In the genomic region with DNA sequence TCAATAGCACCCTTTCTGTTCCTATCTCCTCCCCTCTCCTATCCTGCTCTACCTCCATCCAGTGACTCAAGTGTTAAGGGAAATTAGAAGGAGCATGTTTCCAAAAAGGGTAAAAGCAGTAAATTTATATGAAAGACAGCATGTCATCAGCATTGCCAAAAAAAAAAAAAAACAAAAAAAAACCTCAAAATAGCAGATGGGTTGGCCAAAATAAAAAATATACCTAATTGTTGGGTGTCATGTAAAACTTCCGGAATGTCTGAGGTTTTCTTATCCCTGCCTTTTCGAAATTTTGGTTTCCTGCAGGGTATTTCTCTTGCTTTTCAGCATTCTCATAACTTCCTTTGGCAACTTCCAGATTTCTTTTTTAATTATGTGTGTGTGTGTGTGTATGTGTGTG, we compare ENCODE assay signal across 23 cellular contexts.
"Had no signal": no experiment of that assay in that cellular context is flagged by ENCODE, and none has a peak within 500 bp of the region (broad histone marks: within the 10 kb centered on the region; RNA-seq: fewer than 3 reads in every experiment).

No MANE protein-coding gene starts in this region.

- H3K27ac ChIP-seq: brain microvascular endothelial cell, dorsolateral prefrontal cortex, esophagus muscularis mucosa, foreskin keratinocyte, psoas muscle, suprapubic skin, upper lobe of left lung had no signal

- H3K36me3 ChIP-seq: brain microvascular endothelial cell, esophagus muscularis mucosa, suprapubic skin, upper lobe of left lung had no signal

- H3K9me3 Mint-ChIP-seq: activated T-cell treated with anti-CD3 and anti-CD28 coated beads, Interleukin-2, amount 50 U/mL, for 24 hours had no signal

- H3K27ac Mint-ChIP-seq: activated naive CD4-positive, alpha-beta T cell treated with anti-CD3 and anti-CD28 coated beads, Interleukin-2, amount 50 U/mL, for 72 hours; activated T-cell treated with anti-CD3 and anti-CD28 coated beads, Interleukin-2, amount 50 U/mL, for 24 hours had no signal

- H3K9me3 ChIP-seq: esophagus muscularis mucosa, mucosa of descending colon, psoas muscle, suprapubic skin, upper lobe of left lung had no signal

- H3K4me1 ChIP-seq: psoas muscle had no signal

- DNase-seq: activated CD4-positive, alpha-beta T cell treated with anti-CD3 and anti-CD28 coated beads, Interleukin-2, amount 50 U/mL, for 4 hours; activated CD4-positive, CD25-positive, alpha-beta regulatory T cell treated with anti-CD3 and anti-CD28 coated beads, Interleukin-2, amount 50 U/mL, for 72 hours; activated effector memory CD4-positive, alpha-beta T cell treated with anti-CD3 and anti-CD28 coated beads, Interleukin-2, amount 50 U/mL, for 16 hours; activated T-cell treated with anti-CD3 and anti-CD28 coated beads, Interleukin-2, amount 50 U/mL, for 24 hours; amygdala; brain microvascular endothelial cell; cerebellar nuclear complex; dorsolateral prefrontal cortex; foreskin keratinocyte; head of caudate nucleus; left colon; mucosa of descending colon; naive thymus-derived CD8-positive, alpha-beta T cell; nucleus accumbens; psoas muscle; stimulated activated CD4-positive, alpha-beta T cell treated with anti-CD3 and anti-CD28 coated beads, Interleukin-12 subunit alpha, Interleukin-12 subunit beta, amount 100 ng/mL, for 4 hours; stimulated activated CD4-positive, alpha-beta T cell treated with anti-CD3 and anti-CD28 coated beads, Interleukin-2, amount 100 ng/mL, for 48 hours; stimulated activated naive CD8-positive, alpha-beta T cell treated with anti-CD3 and anti-CD28 coated beads, Interleukin-15, Interleukin-2, amounts not matched to agents 100 U/mL and 50 U/mL, for 24 hours; upper lobe of left lung had no signal

- H3K27me3 ChIP-seq: brain microvascular endothelial cell, esophagus muscularis mucosa, foreskin keratinocyte, suprapubic skin, upper lobe of left lung had no signal

- ATAC-seq: activated naive CD4-positive, alpha-beta T cell treated with anti-CD3 and anti-CD28 coated beads, Interleukin-2, amount 50 U/mL, for 72 hours; foreskin keratinocyte; left colon; mucosa of descending colon; naive thymus-derived CD8-positive, alpha-beta T cell; psoas muscle; sciatic nerve; stimulated activated naive CD8-positive, alpha-beta T cell treated with anti-CD3 and anti-CD28 coated beads, Interleukin-15, Interleukin-2, amounts not matched to agents 100 U/mL and 50 U/mL, for 24 hours had no signal

- H3K27me3 Mint-ChIP-seq: activated T-cell treated with anti-CD3 and anti-CD28 coated beads, Interleukin-2, amount 50 U/mL, for 24 hours had no signal

- H3K36me3 Mint-ChIP-seq: activated naive CD4-positive, alpha-beta T cell treated with anti-CD3 and anti-CD28 coated beads, Interleukin-2, amount 50 U/mL, for 72 hours had no signal

- H3K4me3 ChIP-seq: dorsolateral prefrontal cortex, esophagus muscularis mucosa, mucosa of descending colon, psoas muscle, suprapubic skin, upper lobe of left lung had no signal

- H3K4me3 Mint-ChIP-seq: activated T-cell treated with anti-CD3 and anti-CD28 coated beads, Interleukin-2, amount 50 U/mL, for 24 hours; naive thymus-derived CD8-positive, alpha-beta T cell had no signal
